In the genomic region with DNA sequence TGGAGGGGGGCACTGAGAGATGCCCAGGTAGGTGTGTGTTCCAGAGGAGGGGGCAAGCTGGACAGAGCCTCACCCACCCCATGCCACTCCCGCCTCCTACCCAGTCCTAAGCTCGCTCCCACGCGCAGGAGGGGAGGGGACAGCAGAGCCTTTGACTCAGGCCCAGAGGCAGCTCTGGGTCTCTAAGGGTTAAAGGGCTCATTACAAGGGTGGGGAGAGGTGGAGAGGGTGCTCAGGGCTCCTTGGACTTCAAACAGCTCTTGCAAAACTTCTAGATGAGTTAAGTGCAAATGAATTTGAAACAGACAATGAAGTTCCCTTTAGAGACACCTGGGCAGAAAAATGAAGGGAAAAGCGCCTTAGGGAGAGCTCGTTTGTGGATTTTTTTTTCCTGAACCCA, we compare ENCODE assay signal across 14 cellular contexts.
DNase-seq lines count a peak whose midpoint lies in the region; ATAC-seq, FAIRE-seq and TF ChIP-seq lines count a peak whose summit lies in the region.
"Had no signal": no experiment of that assay in that cellular context is flagged by ENCODE, and none has a peak within 500 bp of the region (broad histone marks: within the 10 kb centered on the region; RNA-seq: fewer than 3 reads in every experiment).

No MANE protein-coding gene starts in this region.

- H3K9me3 ChIP-seq in esophagus (ENCODE audit: control insufficient read depth in 2 of 2, insufficient read depth in 1 of 2, low read depth in 1 of 2, low read length in 1 of 2) (no peaks in the 10 kb centered on the region), osteoblast (ENCODE audit: low read depth, low read length) (no peaks in the 10 kb centered on the region)

- H3K9me2 ChIP-seq in GM23338 (ENCODE audit: insufficient read depth): no peaks in the 10 kb centered on the region

- H3K27me3 ChIP-seq in GM23338 (ENCODE audit: insufficient read depth) (no peaks in the 10 kb centered on the region), esophagus (ENCODE audit: control insufficient read depth in 1 of 2, insufficient read depth in 2 of 2, low read length in 2 of 2) (no peaks in the 10 kb centered on the region), osteoblast (ENCODE audit: insufficient read depth, low read length) (no peaks in the 10 kb centered on the region)

- peak overlapping the region; percentile 41; the same call in 2 of the 3 replicates for H3K4me3 Mint-ChIP-seq in GM23338
- H3K4me3 Mint-ChIP-seq: stimulated activated effector memory CD8-positive, alpha-beta T cell treated with anti-CD3 and anti-CD28 coated beads, Interleukin-12 subunit alpha, Interleukin-12 subunit beta, amount 100 ng/mL, for 72 hours had no signal

- 46 to 64% methylated on average over 6 of the region's 6 CpGs for WGBS in esophagus, 2 donors

- H3K9me3 Mint-ChIP-seq in GM23338: no peaks in the 10 kb centered on the region; the same call in 2 of the 3 replicates
- H3K9me3 Mint-ChIP-seq: stimulated activated effector memory CD8-positive, alpha-beta T cell treated with anti-CD3 and anti-CD28 coated beads, Interleukin-12 subunit alpha, Interleukin-12 subunit beta, amount 100 ng/mL, for 72 hours had no signal

- no peak for FAIRE-seq in D721Med (lab: Jason Lieb, UNC)
- FAIRE-seq: colon had no signal

- H3K79me2 ChIP-seq in GM23338 (replicated peaks; ENCODE audit: insufficient read depth) (no peaks in the 10 kb centered on the region), osteoblast (ENCODE audit: insufficient read depth, low read length) (no peaks in the 10 kb centered on the region)

- H3K4me1 ChIP-seq in GM23338 (ENCODE audit: insufficient read depth) (peaks cover 43% of the 10 kb centered on the region), esophagus (ENCODE audit: control insufficient read depth in 2 of 2, insufficient read depth in 2 of 2, low read length in 1 of 2) (peaks cover 7 to 30% of the 10 kb centered on the region in 2 donors), osteoblast (ENCODE audit: insufficient read depth, low read length) (peaks cover 33% of the 10 kb centered on the region)

- H3K27me3 Mint-ChIP-seq in GM23338 (ENCODE audit: insufficient read depth, low read depth, poor library complexity): peaks cover 18% of the 10 kb centered on the region

- peak overlapping the region; percentile 21; the same call in 1 of the 2 replicates for H3K27ac Mint-ChIP-seq in GM23338
- H3K27ac Mint-ChIP-seq: stimulated activated effector memory CD8-positive, alpha-beta T cell treated with anti-CD3 and anti-CD28 coated beads, Interleukin-12 subunit alpha, Interleukin-12 subunit beta, amount 100 ng/mL, for 72 hours had no signal

- H3K4me3 ChIP-seq in GM23338: peak overlapping the region; percentile 26; the same call in 1 of the 2 replicates
- H3K4me3 ChIP-seq in esophagus (ENCODE audit: low read depth in 1 of 2, low read length in 2 of 2): no peak overlapping the region
- no peak overlapping the region for H3K4me3 ChIP-seq in osteoblast (ENCODE audit: insufficient read depth, low read length)
- H3K4me3 ChIP-seq: SK-N-MC had no signal

- H3F3A ChIP-seq in GM23338 (replicated peaks; ENCODE audit: low read depth): no peaks in the 10 kb centered on the region

- H3K4me1 Mint-ChIP-seq in GM23338: peaks cover 42% of the 10 kb centered on the region

- TF ChIP-seq CTCF in GM23338 (conservative IDR thresholded peaks at IDR 0.05; ENCODE audit: low read depth in 2 of 2) (no peak), osteoblast (IDR thresholded peaks at IDR 0.05; ENCODE audit: extremely low read depth, low read depth, low read length) (no peak), D721Med (IDR thresholded peaks at IDR 0.05; ENCODE audit: insufficient read depth, missing control alignments) (no peak)

- H3K36me3 ChIP-seq in GM23338 (ENCODE audit: insufficient read depth) (no peaks in the 10 kb centered on the region), esophagus (ENCODE audit: control insufficient read depth in 2 of 2, insufficient read depth in 2 of 2, low read length in 1 of 2) (no peaks in the 10 kb centered on the region), osteoblast (ENCODE audit: insufficient read depth, low read length) (no peaks in the 10 kb centered on the region)

- H3K27ac ChIP-seq in GM23338 (ENCODE audit: low read depth): no peak overlapping the region
- peak overlapping the region; percentile 85 for H3K27ac ChIP-seq in esophagus (ENCODE audit: low read depth in 2 of 2, low read length in 1 of 2)
- H3K27ac ChIP-seq in osteoblast (ENCODE audit: low read depth, low read length): no peak overlapping the region
- H3K27ac ChIP-seq: SK-N-MC had no signal

- DNase-seq in GM23338 (ENCODE audit: low spot score): peak; percentile 53
- peak; percentile 57 for DNase-seq in NCI-H510A (lab: John Stamatoyannopoulos, UW)
- DNase-seq in osteoblast (ENCODE audit: insufficient read length, low spot score, missing footprints): peak; percentile 51
- no peak for DNase-seq in erythroblast (lab: John Stamatoyannopoulos, UW)
- DNase-seq in D721Med (ENCODE audit: insufficient read length, low spot score): no peak
- DNase-seq: activated CD4-positive, alpha-beta T cell treated with anti-CD3 and anti-CD28 coated beads for 4 hours; activated effector memory CD4-positive, alpha-beta T cell treated with Interleukin-2 at 50 U/mL for 16 hours; NCI-H2171 had no signal

- no peak overlapping the region; the same call in 1 of the 2 replicates for H2AFZ ChIP-seq in GM23338
- H2AFZ ChIP-seq in osteoblast (ENCODE audit: low read length): no peak overlapping the region

- no peaks in the 10 kb centered on the region for H4K20me1 ChIP-seq in GM23338 (replicated peaks; ENCODE audit: insufficient read depth)
- H4K20me1 ChIP-seq in osteoblast (ENCODE audit: insufficient read depth, low read length): no peaks in the 10 kb centered on the region

- peak; percentile 59 for ATAC-seq in GM23338
- ATAC-seq in HG03565 (IDR thresholded peaks at IDR 0.05; ENCODE audit: unreplicated experiment): no peak
- no peak for ATAC-seq in GM18867 (IDR thresholded peaks at IDR 0.05; ENCODE audit: unreplicated experiment)
- ATAC-seq: stimulated activated effector memory CD8-positive, alpha-beta T cell treated with anti-CD3 and anti-CD28 coated beads, Interleukin-12 subunit alpha, Interleukin-12 subunit beta, amount 100 ng/mL, for 72 hours had no signal

- no peak for TF ChIP-seq POLR2A in erythroblast (IDR thresholded peaks at IDR 0.05; ENCODE audit: low read length)

- no peaks in the 10 kb centered on the region for H3K36me3 Mint-ChIP-seq in GM23338 (ENCODE audit: low read depth)
- H3K36me3 Mint-ChIP-seq: stimulated activated effector memory CD8-positive, alpha-beta T cell treated with anti-CD3 and anti-CD28 coated beads, Interleukin-12 subunit alpha, Interleukin-12 subunit beta, amount 100 ng/mL, for 72 hours had no signal

- H3K4me2 ChIP-seq in GM23338: peak overlapping the region; percentile 60
- H3K4me2 ChIP-seq in osteoblast (ENCODE audit: insufficient read depth, low read length): peak overlapping the region; percentile 2

TF ChIP-seq in GM23338, 12 proteins besides CTCF, POLR2A, EP300 and RAD21:
- TF ChIP-seq STAT1 (IDR thresholded peaks at IDR 0.05; ENCODE audit: unreplicated experiment) (no peak), ETS1 (IDR thresholded peaks at IDR 0.05) (no peak), CREB1 (CRISPR knock-in tag; IDR thresholded peaks at IDR 0.05; ENCODE audit: low read depth) (no peak), NANOG (IDR thresholded peaks at IDR 0.05; ENCODE audit: borderline replicate concordance) (no peak), JUNB (IDR thresholded peaks at IDR 0.05; ENCODE audit: unreplicated experiment) (no peak), EZH2phosphoT487 (IDR thresholded peaks at IDR 0.05; ENCODE audit: unreplicated experiment) (no peak), POLR2AphosphoS5 (IDR thresholded peaks at IDR 0.05; ENCODE audit: low read depth) (no peak), EZH2 (IDR thresholded peaks at IDR 0.05; ENCODE audit: low read depth, unreplicated experiment) (no peak), ZNF114 (CRISPR knock-in tag; IDR thresholded peaks at IDR 0.05) (no peak), REST (IDR thresholded peaks at IDR 0.05; ENCODE audit: unreplicated experiment) (no peak)
TF ChIP-seq in GM23338: peak in this region for 0.

Comparison
In these comparisons a context has a peak if more than half of its experiments do, and no peak if none do; other contexts are left out.
1. DNase-seq: peak in GM23338 (single experiment), NCI-H510A (single experiment) and osteoblast (single experiment); none in erythroblast (0 of 2) and D721Med (single experiment).
2. H3K27ac ChIP-seq: peak in esophagus (2 of 2); none in GM23338 (single experiment) and osteoblast (single experiment).